ENCODE assay signal across 26 cellular contexts in the genomic region with DNA sequence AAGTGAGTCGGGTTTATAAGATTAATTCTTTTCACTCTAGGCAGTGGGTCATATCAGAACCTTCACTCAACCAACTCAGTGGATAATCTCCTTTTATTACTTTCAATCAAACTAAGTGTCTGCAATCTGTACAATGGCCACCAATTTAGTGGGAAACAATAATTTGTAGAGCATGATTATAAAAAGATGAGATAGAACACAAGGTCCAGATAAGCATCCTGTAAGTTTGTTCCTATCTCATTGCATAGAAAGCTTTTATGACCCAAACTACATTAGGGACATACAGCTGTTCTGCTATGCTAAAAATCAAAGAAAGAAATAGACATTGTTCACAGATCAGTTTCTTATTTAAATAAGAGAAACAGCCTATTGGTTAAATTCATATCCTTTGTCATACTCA.
"Had no signal": no experiment of that assay in that cellular context is flagged by ENCODE, and none has a peak within 500 bp of the region (broad histone marks: within the 10 kb centered on the region; RNA-seq: fewer than 3 reads in every experiment).

No MANE protein-coding gene starts in this region.

- DNase-seq: activated CD4-positive, alpha-beta T cell treated with anti-CD3 and anti-CD28 coated beads for 48 hours; activated CD4-positive, alpha-beta T cell treated with anti-CD3 and anti-CD28 coated beads, Interleukin-2, amount 50 U/mL, for 1 hour; activated CD4-positive, alpha-beta T cell treated with anti-CD3 and anti-CD28 coated beads, Interleukin-2, amount 50 U/mL, for 48 hours; activated CD8-positive, alpha-beta memory T cell treated with anti-CD3 and anti-CD28 coated beads, Interleukin-2, amount 10 ng/mL, durations not matched to agents 7 days and 5 days; activated CD8-positive, alpha-beta memory T cell treated with anti-CD3 and anti-CD28 coated beads, Interleukin-2, amount 50 U/mL, for 4 hours; activated CD8-positive, alpha-beta T cell treated with anti-CD3 and anti-CD28 coated beads, Interleukin-2, amount 10 ng/mL, durations not matched to agents 7 days and 5 days; activated gamma-delta T cell; activated naive CD4-positive, alpha-beta T cell; activated naive CD4-positive, alpha-beta T cell treated with anti-CD3 and anti-CD28 coated beads, Interleukin-2, amount 10 ng/mL, durations not matched to agents 7 days and 5 days; activated naive CD8-positive, alpha-beta T cell treated with anti-CD3 and anti-CD28 coated beads, Interleukin-2, amount 10 ng/mL, durations not matched to agents 7 days and 5 days; activated T-cell treated with anti-CD3 and anti-CD28 coated beads, Interleukin-2, amount 50 U/mL, for 1 hour; activated T-cell treated with anti-CD3 and anti-CD28 coated beads, Interleukin-2, amount 50 U/mL, for 72 hours; dorsolateral prefrontal cortex; effector memory CD4-positive, alpha-beta T cell; endodermal cell; foreskin fibroblast; T-helper 2 cell had no signal

- H3K27ac ChIP-seq: ascending aorta, breast epithelium, cardiac muscle cell, coronary artery, dorsolateral prefrontal cortex, VCaP had no signal

- FAIRE-seq: frontal cortex had no signal

- H3K4me1 ChIP-seq: ascending aorta, breast epithelium had no signal

- ATAC-seq: activated CD8-positive, alpha-beta memory T cell treated with anti-CD3 and anti-CD28 coated beads, Interleukin-2, amount 10 ng/mL, durations not matched to agents 7 days and 5 days; activated CD8-positive, alpha-beta T cell treated with anti-CD3 and anti-CD28 coated beads, Interleukin-2, amount 10 ng/mL, durations not matched to agents 7 days and 5 days; activated naive CD4-positive, alpha-beta T cell treated with anti-CD3 and anti-CD28 coated beads, Interleukin-2, amount 50 U/mL, for 72 hours; activated T-cell treated with anti-CD3 and anti-CD28 coated beads, Interleukin-2, amount 50 U/mL, for 72 hours; esophagus mucosa; WTC11 had no signal

- H3K9me3 ChIP-seq: ascending aorta, breast epithelium had no signal

- H3K4me3 ChIP-seq: ascending aorta, breast epithelium, cardiac muscle cell, coronary artery, dorsolateral prefrontal cortex had no signal

- H3K36me3 ChIP-seq: ascending aorta, breast epithelium, cardiac muscle cell had no signal

- H3K27me3 ChIP-seq: ascending aorta, cardiac muscle cell had no signal
